ENCODE assay signal across 11 cellular contexts in the genomic region with DNA sequence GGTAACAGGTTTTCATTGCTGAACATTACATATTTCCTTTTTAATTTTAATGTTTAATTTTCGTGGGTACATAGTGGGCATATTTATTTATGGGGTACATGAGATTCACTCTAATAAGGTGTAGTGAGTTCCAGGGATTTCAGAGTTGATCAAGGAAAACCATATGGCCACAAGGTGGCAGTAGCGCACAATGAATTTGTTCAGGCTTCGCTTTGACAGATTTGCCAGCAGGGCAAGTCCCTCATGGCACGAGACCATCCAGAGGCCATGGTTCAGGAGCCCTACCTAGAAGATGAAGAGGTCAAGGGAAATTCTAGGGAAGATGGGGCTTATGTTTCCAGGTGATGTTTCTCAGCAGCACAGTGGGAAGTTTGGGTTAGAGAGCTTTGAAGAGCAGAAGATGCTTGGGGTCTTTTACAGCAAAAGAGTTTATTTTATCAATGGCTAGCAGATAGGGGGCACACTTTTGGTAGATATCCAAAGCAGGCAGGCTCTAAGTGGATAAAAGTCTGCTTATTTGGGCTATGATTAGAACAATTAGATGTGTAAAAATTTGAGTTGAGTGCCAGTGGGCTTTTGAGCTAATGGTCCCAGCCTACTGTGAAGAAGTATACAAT.
DNase-seq lines count a peak whose midpoint lies in the region; ATAC-seq, FAIRE-seq and TF ChIP-seq lines count a peak whose summit lies in the region.
"Had no signal": no experiment of that assay in that cellular context is flagged by ENCODE, and none has a peak within 500 bp of the region (broad histone marks: within the 10 kb centered on the region; RNA-seq: fewer than 3 reads in every experiment).

No MANE protein-coding gene starts in this region.

- FAIRE-seq in kidney (lab: Jason Lieb, UNC) = no peak

- H3K36me3 ChIP-seq in kidney (ENCODE audit: control insufficient read depth in 1 of 2, insufficient read depth in 2 of 2, low read length in 2 of 2) = no peaks in the 10 kb centered on the region
- H3K36me3 ChIP-seq: BLaER1 treated with 17β-estradiol and CSF1 and Interleukin-3, amounts not matched to agents 10 nM and 100 nM had no signal

- peaks cover 5 to 33% of the 10 kb centered on the region in 2 donors for H3K9me3 ChIP-seq in kidney (ENCODE audit: control insufficient read depth in 1 of 2, low read length in 2 of 2)

- no peak overlapping the region for H3K4me3 Mint-ChIP-seq in activated T-cell treated with anti-CD3 and anti-CD28 coated beads, Interleukin-2, amount 50 U/mL, for 72 hours
- H3K4me3 Mint-ChIP-seq in stimulated activated naive CD8-positive, alpha-beta T cell treated with anti-CD3 and anti-CD28 coated beads, Interleukin-15, amount 100 ng/mL, for 72 hours = no peak overlapping the region
- H3K4me3 Mint-ChIP-seq: stimulated activated naive CD8-positive, alpha-beta T cell treated with anti-CD3 and anti-CD28 coated beads, Interleukin-15, Interleukin-2, amounts not matched to agents 100 ng/mL and 50 ng/mL, for 24 hours had no signal

- no peak overlapping the region for H3K4me3 ChIP-seq in kidney (ENCODE audit: low read length in 2 of 2)

- no peaks in the 10 kb centered on the region for H3K4me1 ChIP-seq in kidney (ENCODE audit: control insufficient read depth in 1 of 2, insufficient read depth in 1 of 2, low read depth in 1 of 2, low read length in 2 of 2)
- H3K4me1 ChIP-seq: BLaER1 treated with 17β-estradiol and CSF1 and Interleukin-3, amounts not matched to agents 10 nM and 100 nM had no signal

- peak; percentile 32 for DNase-seq in NCI-H146 (lab: John Stamatoyannopoulos, UW)
- DNase-seq in NCI-H146 treated with DMSO at 0.1 percent for 48 hours (lab: John Stamatoyannopoulos, UW; ENCODE audit: unreplicated experiment) = no peak
- DNase-seq in NCI-H69 (lab: John Stamatoyannopoulos, UW) = peak; percentile 62
- peak; percentile 49 to 65 for DNase-seq in activated T-cell treated with anti-CD3 and anti-CD28 coated beads, Interleukin-2, amount 50 U/mL, for 72 hours
- DNase-seq in kidney = no peak
- peak; percentile 45 to 51 for DNase-seq in stimulated activated naive CD8-positive, alpha-beta T cell treated with anti-CD3 and anti-CD28 coated beads, Interleukin-15, amount 100 ng/mL, for 72 hours
- no peak for DNase-seq in mesenteric fat pad (ENCODE audit: low spot score)

- peaks cover 4 to 9% of the 10 kb centered on the region in 2 donors for H3K9me3 Mint-ChIP-seq in activated T-cell treated with anti-CD3 and anti-CD28 coated beads, Interleukin-2, amount 50 U/mL, for 72 hours
- H3K9me3 Mint-ChIP-seq in stimulated activated naive CD8-positive, alpha-beta T cell treated with anti-CD3 and anti-CD28 coated beads, Interleukin-15, amount 100 ng/mL, for 72 hours = peaks cover 7 to 18% of the 10 kb centered on the region in 2 donors

- no peak overlapping the region for H3K27ac Mint-ChIP-seq in activated T-cell treated with anti-CD3 and anti-CD28 coated beads, Interleukin-2, amount 50 U/mL, for 72 hours
- no peak overlapping the region for H3K27ac Mint-ChIP-seq in stimulated activated naive CD8-positive, alpha-beta T cell treated with anti-CD3 and anti-CD28 coated beads, Interleukin-15, amount 100 ng/mL, for 72 hours
- H3K27ac Mint-ChIP-seq: activated naive CD4-positive, alpha-beta T cell treated with anti-CD3 and anti-CD28 coated beads, Interleukin-2, amount 50 U/mL, for 72 hours; stimulated activated naive CD8-positive, alpha-beta T cell treated with anti-CD3 and anti-CD28 coated beads, Interleukin-15, Interleukin-2, amounts not matched to agents 100 ng/mL and 50 ng/mL, for 24 hours had no signal

- H3K4me1 Mint-ChIP-seq in activated T-cell treated with anti-CD3 and anti-CD28 coated beads, Interleukin-2, amount 50 U/mL, for 72 hours (ENCODE audit: low read depth) = no peaks in the 10 kb centered on the region
- no peaks in the 10 kb centered on the region for H3K4me1 Mint-ChIP-seq in stimulated activated naive CD8-positive, alpha-beta T cell treated with anti-CD3 and anti-CD28 coated beads, Interleukin-15, amount 100 ng/mL, for 72 hours

- intact Hi-C loops in kidney (cut with DNase I) = no loop called here

- H3K27ac ChIP-seq in kidney (ENCODE audit: low read depth in 2 of 2, low read length in 2 of 2) = no peak overlapping the region
- H3K27ac ChIP-seq: BLaER1 treated with 17β-estradiol and CSF1 and Interleukin-3, amounts not matched to agents 10 nM and 100 nM had no signal

- peaks cover 3 to 5% of the 10 kb centered on the region in 2 donors for H3K36me3 Mint-ChIP-seq in activated T-cell treated with anti-CD3 and anti-CD28 coated beads, Interleukin-2, amount 50 U/mL, for 72 hours (ENCODE audit: insufficient read depth in 2 of 2)

- ATAC-seq in HG02885 (IDR thresholded peaks at IDR 0.05; ENCODE audit: poor library complexity, unreplicated experiment) = peak; percentile 59
- ATAC-seq in activated T-cell treated with anti-CD3 and anti-CD28 coated beads, Interleukin-2, amount 50 U/mL, for 72 hours (replicated peaks in 1 of 2) = no peak
- ATAC-seq in stimulated activated naive CD8-positive, alpha-beta T cell treated with anti-CD3 and anti-CD28 coated beads, Interleukin-15, amount 100 ng/mL, for 72 hours = no peak

- H3K27me3 Mint-ChIP-seq in activated T-cell treated with anti-CD3 and anti-CD28 coated beads, Interleukin-2, amount 50 U/mL, for 72 hours (ENCODE audit: low read depth) = no peaks in the 10 kb centered on the region
- H3K27me3 Mint-ChIP-seq in stimulated activated naive CD8-positive, alpha-beta T cell treated with anti-CD3 and anti-CD28 coated beads, Interleukin-15, amount 100 ng/mL, for 72 hours = no peaks in the 10 kb centered on the region
- H3K27me3 Mint-ChIP-seq: stimulated activated naive CD8-positive, alpha-beta T cell treated with anti-CD3 and anti-CD28 coated beads, Interleukin-15, Interleukin-2, amounts not matched to agents 100 ng/mL and 50 ng/mL, for 24 hours had no signal

- H3K9ac ChIP-seq in kidney (ENCODE audit: low read length in 2 of 2) = no peak overlapping the region
- H3K9ac ChIP-seq: BLaER1 treated with 17β-estradiol and CSF1 and Interleukin-3, amounts not matched to agents 10 nM and 100 nM had no signal

- TF ChIP-seq CTCF in kidney (IDR thresholded peaks at IDR 0.05; ENCODE audit: borderline replicate concordance, extremely low read depth, insufficient read depth) = peak; percentile 57

Comparison
In these comparisons a context has a peak if more than half of its experiments do, and no peak if none do; other contexts are left out.
1. DNase-seq: peak in NCI-H146 (single experiment), NCI-H69 (single experiment), activated T-cell treated with anti-CD3 and anti-CD28 coated beads, Interleukin-2, amount 50 U/mL, for 72 hours (2 of 2) and stimulated activated naive CD8-positive, alpha-beta T cell treated with anti-CD3 and anti-CD28 coated beads, Interleukin-15, amount 100 ng/mL, for 72 hours (2 of 2); none in NCI-H146 treated with DMSO at 0.1 percent for 48 hours (single experiment), kidney (single experiment) and mesenteric fat pad (single experiment).